ENCODE assay signal across 2 cellular contexts in the genomic region with DNA sequence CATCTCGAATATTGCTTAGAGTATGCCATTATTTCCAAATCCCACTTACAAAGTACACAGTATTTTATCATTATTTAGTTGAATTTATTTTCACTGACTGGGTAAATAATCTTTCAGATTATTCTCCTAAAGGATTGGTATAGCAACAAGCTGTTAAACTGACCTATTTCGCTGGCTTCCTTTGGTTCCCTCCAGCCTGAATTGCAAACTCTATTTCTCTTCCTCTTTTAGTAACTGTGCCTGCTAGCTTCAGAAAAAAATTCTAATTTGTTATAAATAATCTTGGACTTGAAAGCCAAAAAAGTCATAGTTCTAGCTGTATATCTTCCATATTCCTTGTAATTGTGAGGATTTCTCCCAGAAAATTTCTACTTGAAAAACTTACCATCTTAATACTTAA.
TF ChIP-seq lines count a peak whose summit lies in the region.

No MANE protein-coding gene starts in this region.

TF ChIP-seq in SK-N-SH, 30 proteins besides CTCF, POLR2A, EP300 and RAD21 (continued from another document):
- TF ChIP-seq, protein P1, sequence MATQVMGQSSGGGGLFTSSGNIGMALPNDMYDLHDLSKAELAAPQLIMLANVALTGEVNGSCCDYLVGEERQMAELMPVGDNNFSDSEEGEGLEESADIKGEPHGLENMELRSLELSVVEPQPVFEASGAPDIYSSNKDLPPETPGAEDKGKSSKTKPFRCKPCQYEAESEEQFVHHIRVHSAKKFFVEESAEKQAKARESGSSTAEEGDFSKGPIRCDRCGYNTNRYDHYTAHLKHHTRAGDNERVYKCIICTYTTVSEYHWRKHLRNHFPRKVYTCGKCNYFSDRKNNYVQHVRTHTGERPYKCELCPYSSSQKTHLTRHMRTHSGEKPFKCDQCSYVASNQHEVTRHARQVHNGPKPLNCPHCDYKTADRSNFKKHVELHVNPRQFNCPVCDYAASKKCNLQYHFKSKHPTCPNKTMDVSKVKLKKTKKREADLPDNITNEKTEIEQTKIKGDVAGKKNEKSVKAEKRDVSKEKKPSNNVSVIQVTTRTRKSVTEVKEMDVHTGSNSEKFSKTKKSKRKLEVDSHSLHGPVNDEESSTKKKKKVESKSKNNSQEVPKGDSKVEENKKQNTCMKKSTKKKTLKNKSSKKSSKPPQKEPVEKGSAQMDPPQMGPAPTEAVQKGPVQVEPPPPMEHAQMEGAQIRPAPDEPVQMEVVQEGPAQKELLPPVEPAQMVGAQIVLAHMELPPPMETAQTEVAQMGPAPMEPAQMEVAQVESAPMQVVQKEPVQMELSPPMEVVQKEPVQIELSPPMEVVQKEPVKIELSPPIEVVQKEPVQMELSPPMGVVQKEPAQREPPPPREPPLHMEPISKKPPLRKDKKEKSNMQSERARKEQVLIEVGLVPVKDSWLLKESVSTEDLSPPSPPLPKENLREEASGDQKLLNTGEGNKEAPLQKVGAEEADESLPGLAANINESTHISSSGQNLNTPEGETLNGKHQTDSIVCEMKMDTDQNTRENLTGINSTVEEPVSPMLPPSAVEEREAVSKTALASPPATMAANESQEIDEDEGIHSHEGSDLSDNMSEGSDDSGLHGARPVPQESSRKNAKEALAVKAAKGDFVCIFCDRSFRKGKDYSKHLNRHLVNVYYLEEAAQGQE (IDR thresholded peaks at IDR 0.05; ENCODE audit: low read depth, low read length): no peak
- TF ChIP-seq, protein P2, sequence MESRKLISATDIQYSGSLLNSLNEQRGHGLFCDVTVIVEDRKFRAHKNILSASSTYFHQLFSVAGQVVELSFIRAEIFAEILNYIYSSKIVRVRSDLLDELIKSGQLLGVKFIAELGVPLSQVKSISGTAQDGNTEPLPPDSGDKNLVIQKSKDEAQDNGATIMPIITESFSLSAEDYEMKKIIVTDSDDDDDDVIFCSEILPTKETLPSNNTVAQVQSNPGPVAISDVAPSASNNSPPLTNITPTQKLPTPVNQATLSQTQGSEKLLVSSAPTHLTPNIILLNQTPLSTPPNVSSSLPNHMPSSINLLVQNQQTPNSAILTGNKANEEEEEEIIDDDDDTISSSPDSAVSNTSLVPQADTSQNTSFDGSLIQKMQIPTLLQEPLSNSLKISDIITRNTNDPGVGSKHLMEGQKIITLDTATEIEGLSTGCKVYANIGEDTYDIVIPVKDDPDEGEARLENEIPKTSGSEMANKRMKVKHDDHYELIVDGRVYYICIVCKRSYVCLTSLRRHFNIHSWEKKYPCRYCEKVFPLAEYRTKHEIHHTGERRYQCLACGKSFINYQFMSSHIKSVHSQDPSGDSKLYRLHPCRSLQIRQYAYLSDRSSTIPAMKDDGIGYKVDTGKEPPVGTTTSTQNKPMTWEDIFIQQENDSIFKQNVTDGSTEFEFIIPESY (IDR thresholded peaks at IDR 0.05; ENCODE audit: borderline replicate concordance, low read depth): no peak
- TF ChIP-seq, protein P3, sequence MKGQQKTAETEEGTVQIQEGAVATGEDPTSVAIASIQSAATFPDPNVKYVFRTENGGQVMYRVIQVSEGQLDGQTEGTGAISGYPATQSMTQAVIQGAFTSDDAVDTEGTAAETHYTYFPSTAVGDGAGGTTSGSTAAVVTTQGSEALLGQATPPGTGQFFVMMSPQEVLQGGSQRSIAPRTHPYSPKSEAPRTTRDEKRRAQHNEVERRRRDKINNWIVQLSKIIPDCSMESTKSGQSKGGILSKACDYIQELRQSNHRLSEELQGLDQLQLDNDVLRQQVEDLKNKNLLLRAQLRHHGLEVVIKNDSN (IDR thresholded peaks at IDR 0.05; ENCODE audit: borderline replicate concordance, low read depth): no peak
TF ChIP-seq in SK-N-SH: peak in this region for 0.

TF ChIP-seq in SK-N-SH treated with all-trans-retinoic acid at 6 μM for 48 hours, 23 proteins besides CTCF, POLR2A, EP300 and RAD21 (continued from another document):
- TF ChIP-seq, protein P4, sequence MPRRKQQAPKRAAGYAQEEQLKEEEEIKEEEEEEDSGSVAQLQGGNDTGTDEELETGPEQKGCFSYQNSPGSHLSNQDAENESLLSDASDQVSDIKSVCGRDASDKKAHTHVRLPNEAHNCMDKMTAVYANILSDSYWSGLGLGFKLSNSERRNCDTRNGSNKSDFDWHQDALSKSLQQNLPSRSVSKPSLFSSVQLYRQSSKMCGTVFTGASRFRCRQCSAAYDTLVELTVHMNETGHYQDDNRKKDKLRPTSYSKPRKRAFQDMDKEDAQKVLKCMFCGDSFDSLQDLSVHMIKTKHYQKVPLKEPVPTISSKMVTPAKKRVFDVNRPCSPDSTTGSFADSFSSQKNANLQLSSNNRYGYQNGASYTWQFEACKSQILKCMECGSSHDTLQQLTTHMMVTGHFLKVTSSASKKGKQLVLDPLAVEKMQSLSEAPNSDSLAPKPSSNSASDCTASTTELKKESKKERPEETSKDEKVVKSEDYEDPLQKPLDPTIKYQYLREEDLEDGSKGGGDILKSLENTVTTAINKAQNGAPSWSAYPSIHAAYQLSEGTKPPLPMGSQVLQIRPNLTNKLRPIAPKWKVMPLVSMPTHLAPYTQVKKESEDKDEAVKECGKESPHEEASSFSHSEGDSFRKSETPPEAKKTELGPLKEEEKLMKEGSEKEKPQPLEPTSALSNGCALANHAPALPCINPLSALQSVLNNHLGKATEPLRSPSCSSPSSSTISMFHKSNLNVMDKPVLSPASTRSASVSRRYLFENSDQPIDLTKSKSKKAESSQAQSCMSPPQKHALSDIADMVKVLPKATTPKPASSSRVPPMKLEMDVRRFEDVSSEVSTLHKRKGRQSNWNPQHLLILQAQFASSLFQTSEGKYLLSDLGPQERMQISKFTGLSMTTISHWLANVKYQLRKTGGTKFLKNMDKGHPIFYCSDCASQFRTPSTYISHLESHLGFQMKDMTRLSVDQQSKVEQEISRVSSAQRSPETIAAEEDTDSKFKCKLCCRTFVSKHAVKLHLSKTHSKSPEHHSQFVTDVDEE (CRISPR knock-in tag; IDR thresholded peaks at IDR 0.05): no peak
- TF ChIP-seq, protein P5, sequence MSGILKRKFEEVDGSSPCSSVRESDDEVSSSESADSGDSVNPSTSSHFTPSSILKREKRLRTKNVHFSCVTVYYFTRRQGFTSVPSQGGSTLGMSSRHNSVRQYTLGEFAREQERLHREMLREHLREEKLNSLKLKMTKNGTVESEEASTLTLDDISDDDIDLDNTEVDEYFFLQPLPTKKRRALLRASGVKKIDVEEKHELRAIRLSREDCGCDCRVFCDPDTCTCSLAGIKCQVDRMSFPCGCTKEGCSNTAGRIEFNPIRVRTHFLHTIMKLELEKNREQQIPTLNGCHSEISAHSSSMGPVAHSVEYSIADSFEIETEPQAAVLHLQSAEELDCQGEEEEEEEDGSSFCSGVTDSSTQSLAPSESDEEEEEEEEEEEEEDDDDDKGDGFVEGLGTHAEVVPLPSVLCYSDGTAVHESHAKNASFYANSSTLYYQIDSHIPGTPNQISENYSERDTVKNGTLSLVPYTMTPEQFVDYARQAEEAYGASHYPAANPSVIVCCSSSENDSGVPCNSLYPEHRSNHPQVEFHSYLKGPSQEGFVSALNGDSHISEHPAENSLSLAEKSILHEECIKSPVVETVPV (CRISPR knock-in tag; IDR thresholded peaks at IDR 0.05): no peak
- no peak for TF ChIP-seq ZFP30 (CRISPR knock-in tag; IDR thresholded peaks at IDR 0.05)
- no peak for TF ChIP-seq ISL1 (CRISPR knock-in tag; IDR thresholded peaks at IDR 0.05)
TF ChIP-seq in SK-N-SH treated with all-trans-retinoic acid at 6 μM for 48 hours: peak in this region for 0.
